33 cellular contexts compared by ENCODE assay signal in the genomic region with DNA sequence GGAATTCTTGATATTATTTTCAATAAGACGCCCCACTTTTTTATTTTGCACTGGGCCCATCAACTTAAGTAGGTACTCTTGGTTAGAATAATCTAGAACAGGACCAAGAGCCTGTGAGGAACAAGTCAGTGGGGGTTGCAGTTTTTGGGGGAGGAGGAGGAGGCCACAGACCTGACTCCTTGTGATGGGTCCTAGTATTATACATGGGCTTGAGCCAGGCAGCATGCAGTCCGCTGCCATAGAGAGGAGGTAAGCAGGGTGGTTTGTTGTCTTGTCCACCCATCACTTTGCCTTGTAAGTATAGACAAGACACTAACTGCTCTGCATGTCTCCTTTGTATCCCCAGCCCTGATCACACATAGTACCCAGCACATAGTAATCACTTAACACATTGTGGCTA. TPM values are rescaled to one million over a fixed set of nuclear protein-coding genes. Genes with fewer than 3 reads are reported as not detected.
"Had no signal": no experiment of that assay in that cellular context is flagged by ENCODE, and none has a peak within 500 bp of the region (broad histone marks: within the 10 kb centered on the region; RNA-seq: fewer than 3 reads in every experiment).

No MANE protein-coding gene starts in this region.

- H3K9me3 ChIP-seq: body of pancreas, colonic mucosa, esophagus squamous epithelium, gastroesophageal sphincter, heart right ventricle had no signal

- H3K27ac ChIP-seq: body of pancreas, colonic mucosa, dorsolateral prefrontal cortex, gastroesophageal sphincter, heart right ventricle, WERI-Rb-1 had no signal

- H3K27me3 ChIP-seq: body of pancreas, colonic mucosa, dorsolateral prefrontal cortex, esophagus squamous epithelium, gastroesophageal sphincter, heart right ventricle had no signal

- H3K4me3 ChIP-seq: body of pancreas, colonic mucosa, dorsolateral prefrontal cortex, esophagus squamous epithelium, gastroesophageal sphincter, heart right ventricle had no signal

- H3K36me3 ChIP-seq: colonic mucosa, esophagus squamous epithelium, gastroesophageal sphincter, heart right ventricle, WERI-Rb-1 had no signal

- H3K4me3 Mint-ChIP-seq: activated CD4-positive, alpha-beta memory T cell treated with anti-CD3 and anti-CD28 coated beads, Interleukin-2, amount 10 ng/mL, durations not matched to agents 7 days and 5 days; activated CD4-positive, alpha-beta T cell treated with anti-CD3 and anti-CD28 coated beads for 36 hours; activated CD4-positive, alpha-beta T cell treated with anti-CD3 and anti-CD28 coated beads, Interleukin-2, amount 10 ng/mL, durations not matched to agents 7 days and 5 days; activated naive CD8-positive, alpha-beta T cell; activated T-cell treated with anti-CD3 and anti-CD28 coated beads, Interleukin-2, amount 50 U/mL, for 24 hours; activated T-helper 17 cell treated with anti-CD3 and anti-CD28 coated beads, Interleukin-2, amount 50 U/mL, for 72 hours; dendritic cell treated with granulocyte-macrophage colony-stimulating factor and Interleukin-4, amounts not matched to agents 40 ng/mL and 50 ng/mL, for 4 days; endodermal cell; T-helper 17 cell; T-helper 2 cell treated with Interferon-gamma antibody and Interleukin-4, amounts not matched to agents 5 μg/mL and 100 μg/mL, for 36 hours had no signal

- H3K27me3 Mint-ChIP-seq: activated CD4-positive, alpha-beta T cell treated with anti-CD3 and anti-CD28 coated beads, Interleukin-2, amount 10 ng/mL, durations not matched to agents 7 days and 5 days had no signal

- ATAC-seq: activated CD4-positive, alpha-beta T cell treated with anti-CD3 and anti-CD28 coated beads for 36 hours; activated T-helper 17 cell treated with anti-CD3 and anti-CD28 coated beads, Interleukin-2, amount 50 U/mL, for 72 hours; body of pancreas; gastroesophageal sphincter; heart right ventricle; T-helper 17 cell had no signal

- H3K27ac Mint-ChIP-seq: activated CD4-positive, alpha-beta memory T cell treated with anti-CD3 and anti-CD28 coated beads, Interleukin-2, amount 10 ng/mL, durations not matched to agents 7 days and 5 days; activated CD4-positive, alpha-beta T cell treated with anti-CD3 and anti-CD28 coated beads for 36 hours; activated CD4-positive, alpha-beta T cell treated with anti-CD3 and anti-CD28 coated beads, Interleukin-2, amount 10 ng/mL, durations not matched to agents 7 days and 5 days; activated naive CD8-positive, alpha-beta T cell; activated T-cell treated with anti-CD3 and anti-CD28 coated beads, Interleukin-2, amount 50 U/mL, for 24 hours; activated T-helper 17 cell treated with anti-CD3 and anti-CD28 coated beads, Interleukin-2, amount 50 U/mL, for 72 hours; dendritic cell treated with granulocyte-macrophage colony-stimulating factor and Interleukin-4, amounts not matched to agents 40 ng/mL and 50 ng/mL, for 4 days; endodermal cell; T-helper 17 cell; T-helper 2 cell treated with Interferon-gamma antibody and Interleukin-4, amounts not matched to agents 5 μg/mL and 100 μg/mL, for 36 hours had no signal

- H3K4me1 Mint-ChIP-seq: activated CD4-positive, alpha-beta memory T cell treated with anti-CD3 and anti-CD28 coated beads, Interleukin-2, amount 10 ng/mL, durations not matched to agents 7 days and 5 days; activated CD4-positive, alpha-beta T cell treated with anti-CD3 and anti-CD28 coated beads for 36 hours; activated CD4-positive, alpha-beta T cell treated with anti-CD3 and anti-CD28 coated beads, Interleukin-2, amount 10 ng/mL, durations not matched to agents 7 days and 5 days; activated T-helper 17 cell treated with anti-CD3 and anti-CD28 coated beads, Interleukin-2, amount 50 U/mL, for 72 hours; T-helper 17 cell had no signal

- DNase-seq: activated CD4-positive, alpha-beta memory T cell treated with anti-CD3 and anti-CD28 coated beads, Interleukin-2, amount 10 ng/mL, durations not matched to agents 7 days and 5 days; activated CD4-positive, alpha-beta T cell treated with anti-CD3 and anti-CD28 coated beads for 36 hours; activated CD4-positive, alpha-beta T cell treated with anti-CD3 and anti-CD28 coated beads, Interleukin-2, amount 10 ng/mL, durations not matched to agents 7 days and 5 days; activated CD4-positive, alpha-beta T cell treated with anti-CD3 and anti-CD28 coated beads, Interleukin-2, amount 50 U/mL, for 4 hours; activated CD4-positive, CD25-positive, alpha-beta regulatory T cell; activated CD4-positive, CD25-positive, alpha-beta regulatory T cell treated with anti-CD3 and anti-CD28 coated beads, Interleukin-2, amount 50 U/mL, for 72 hours; activated CD8-positive, alpha-beta memory T cell treated with anti-CD3 and anti-CD28 coated beads, Interleukin-2, amount 50 U/mL, for 48 hours; activated effector memory CD4-positive, alpha-beta T cell treated with Interleukin-2 at 50 U/mL for 16 hours; activated gamma-delta T cell treated with Interleukin-2 at 50 U/mL for 16 hours; activated naive CD4-positive, alpha-beta T cell treated with anti-CD3 and anti-CD28 coated beads, Interleukin-2, amount 50 U/mL, for 16 hours; activated naive CD4-positive, alpha-beta T cell treated with Interleukin-2 at 50 U/mL for 16 hours; activated T-cell treated with anti-CD3 and anti-CD28 coated beads for 4 hours; activated T-cell treated with anti-CD3 and anti-CD28 coated beads, Interleukin-2, amount 50 U/mL, for 24 hours; amniotic stem cell; anterior cingulate cortex; body of pancreas; caudate nucleus; colonic mucosa; dorsolateral prefrontal cortex; effector memory CD4-positive, alpha-beta T cell; endodermal cell; esophagus squamous epithelium; foreskin melanocyte; heart right ventricle; T-helper 1 cell; T-helper 17 cell; T1000; WERI-Rb-1 had no signal

- H3K9me3 Mint-ChIP-seq: activated CD4-positive, alpha-beta memory T cell treated with anti-CD3 and anti-CD28 coated beads, Interleukin-2, amount 10 ng/mL, durations not matched to agents 7 days and 5 days; activated CD4-positive, alpha-beta T cell treated with anti-CD3 and anti-CD28 coated beads, Interleukin-2, amount 10 ng/mL, durations not matched to agents 7 days and 5 days; activated T-cell treated with anti-CD3 and anti-CD28 coated beads, Interleukin-2, amount 50 U/mL, for 24 hours; activated T-helper 17 cell treated with anti-CD3 and anti-CD28 coated beads, Interleukin-2, amount 50 U/mL, for 72 hours; dendritic cell treated with granulocyte-macrophage colony-stimulating factor and Interleukin-4, amounts not matched to agents 40 ng/mL and 50 ng/mL, for 4 days; endodermal cell; T-helper 2 cell treated with Interferon-gamma antibody and Interleukin-4, amounts not matched to agents 5 μg/mL and 100 μg/mL, for 36 hours had no signal

- H3K4me1 ChIP-seq: colonic mucosa, gastroesophageal sphincter had no signal

- H3K36me3 Mint-ChIP-seq: activated naive CD8-positive, alpha-beta T cell had no signal

RNA-seq across cellular contexts. Expression of a gene that starts 24.5 kb away (rescaled TPM):
- total RNA-seq: activated CD4-positive, alpha-beta T cell treated with anti-CD3 and anti-CD28 coated beads, Interleukin-2, amount 10 ng/mL, durations not matched to agents 7 days and 5 days; T-helper 17 cell had no signal
